ENCODE assay signal across 9 cellular contexts in the genomic region with DNA sequence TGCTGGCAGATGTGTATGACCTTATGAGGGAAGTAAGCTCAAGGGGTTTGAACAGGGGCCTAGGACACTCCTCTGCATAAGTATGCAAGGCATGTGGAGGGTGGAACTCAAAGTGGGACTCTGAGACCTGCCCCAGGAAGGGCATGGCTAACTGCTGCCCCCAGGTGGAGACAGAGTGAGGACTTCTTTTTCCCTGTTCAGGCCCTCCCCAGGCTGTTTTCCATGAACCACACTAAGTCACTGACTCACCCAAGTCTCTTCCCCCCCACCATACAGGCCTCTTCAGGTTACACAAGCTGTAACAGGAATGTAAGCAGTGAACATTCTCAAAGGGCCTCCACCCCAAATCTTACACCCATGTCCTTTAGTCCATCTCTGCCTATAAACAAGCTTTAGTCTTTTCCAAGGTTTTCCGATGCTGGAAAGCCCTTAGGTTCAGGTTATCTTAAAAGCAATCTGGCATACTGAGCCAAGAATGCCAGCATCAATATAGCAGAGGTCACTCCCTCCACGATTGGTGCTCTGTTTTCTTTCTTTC. TPM values are rescaled to one million over a fixed set of nuclear protein-coding genes. Genes with fewer than 3 reads are reported as not detected.
A peak's percentile ranks its signal among the peaks of the same experiment; 100 is the strongest.
DNase-seq lines count a peak whose midpoint lies in the region; ATAC-seq and TF ChIP-seq lines count a peak whose summit lies in the region.
"Had no signal": no experiment of that assay in that cellular context is flagged by ENCODE, and none has a peak within 500 bp of the region (broad histone marks: within the 10 kb centered on the region; RNA-seq: fewer than 3 reads in every experiment).

No MANE protein-coding gene starts in this region.

- peaks cover 13 to 26% (median 16%) of the 10 kb centered on the region in 3 donors for H3K36me3 Mint-ChIP-seq in immature natural killer cell

- no peak for ATAC-seq in DND-41 (ENCODE audit: insufficient read depth, low read depth)
- no peak for ATAC-seq in HG03025 (IDR thresholded peaks at IDR 0.05; ENCODE audit: low FRiP score, unreplicated experiment)
- ATAC-seq in HG03108 (IDR thresholded peaks at IDR 0.05; ENCODE audit: unreplicated experiment) = no peak

- H3K4me2 ChIP-seq in DND-41 (ENCODE audit: insufficient read depth, low read length) = no peak overlapping the region

- in situ Hi-C loops in brain microvascular endothelial cell (cut with HindIII; ENCODE audit: low pct_ligation_motif_present, low sequenced_read_pairs) = loop anchor here (25.0 kb wide), 1 partner anchor 173 kb away; no protein-coding TSS in a partner anchor

- no peak overlapping the region; the same call in 1 of the 2 replicates for H3K27ac ChIP-seq in DND-41 (ENCODE audit: low read length)
- peak overlapping the region; percentile 21 for H3K27ac ChIP-seq in brain microvascular endothelial cell

- no peaks in the 10 kb centered on the region for H3K27me3 ChIP-seq in DND-41 (ENCODE audit: insufficient read depth, low read length, poor library complexity)
- H3K27me3 ChIP-seq in brain microvascular endothelial cell (replicated peaks) = no peaks in the 10 kb centered on the region

- no peak overlapping the region; the same call in 1 of the 2 replicates for H3K9ac ChIP-seq in DND-41 (ENCODE audit: low read depth, low read length)

- H3K4me1 Mint-ChIP-seq in immature natural killer cell = peaks cover 55 to 67% of the 10 kb centered on the region in 2 donors

- H3K27ac Mint-ChIP-seq in immature natural killer cell = peak overlapping the region in 4 of 6 donors; percentile 47 to 87 (median 68)

- DNase-seq in DND-41 = peak; percentile 71
- peak; percentile 51 for DNase-seq in KG1 (lab: John Stamatoyannopoulos, UW)
- DNase-seq in T-helper 9 cell = peak; percentile 78
- peak; percentile 96 for DNase-seq in brain microvascular endothelial cell
- DNase-seq in immature natural killer cell = peak; percentile 68 to 75 (median 71)
- peak; percentile 63 for DNase-seq in stimulated activated CD4-positive, alpha-beta T cell treated with anti-CD3 and anti-CD28 coated beads, Interleukin-12 subunit alpha, Interleukin-12 subunit beta, amount 100 ng/mL, for 4 hours

- H3K4me1 ChIP-seq in DND-41 (ENCODE audit: insufficient read depth, low read length) = peaks cover 67% of the 10 kb centered on the region

- no peaks in the 10 kb centered on the region for H3K9me3 Mint-ChIP-seq in immature natural killer cell
- H3K9me3 Mint-ChIP-seq: central memory CD8-positive, alpha-beta T cell had no signal

- peaks cover 29% of the 10 kb centered on the region for H3K79me2 ChIP-seq in DND-41 (ENCODE audit: insufficient read depth, low read length)

- TF ChIP-seq CTCF in DND-41 (IDR thresholded peaks at IDR 0.05; ENCODE audit: borderline replicate concordance, extremely low read depth, low read length, poor library complexity, severe bottlenecking) (peak; percentile 72), brain microvascular endothelial cell (IDR thresholded peaks at IDR 0.05; ENCODE audit: low read depth, low read length, missing control alignments) (peak; percentile 93)

- no peak overlapping the region for H2AFZ ChIP-seq in DND-41 (ENCODE audit: low read depth, low read length)

- no peak overlapping the region for H3K4me3 Mint-ChIP-seq in immature natural killer cell

- H3K27me3 Mint-ChIP-seq in immature natural killer cell (ENCODE audit: low read depth in 3 of 3) = peaks cover 11 to 20% (median 16%) of the 10 kb centered on the region in 3 donors
- H3K27me3 Mint-ChIP-seq: central memory CD8-positive, alpha-beta T cell had no signal

- H3K9me3 ChIP-seq in DND-41 (ENCODE audit: insufficient read depth, low read length, severe bottlenecking) = no peaks in the 10 kb centered on the region

- H3K4me3 ChIP-seq in DND-41 (ENCODE audit: low read depth in 1 of 2, low read length in 2 of 2) = no peak overlapping the region
- no peak overlapping the region for H3K4me3 ChIP-seq in brain microvascular endothelial cell (ENCODE audit: low read depth, low read length)

- H3K36me3 ChIP-seq in DND-41 (ENCODE audit: insufficient read depth, low read length) = peaks cover 76% of the 10 kb centered on the region
- H3K36me3 ChIP-seq in brain microvascular endothelial cell (replicated peaks) = peaks cover 70% of the 10 kb centered on the region

- peaks cover 46% of the 10 kb centered on the region for H4K20me1 ChIP-seq in DND-41 (ENCODE audit: insufficient read depth, low read length)

RNA-seq across cellular contexts. Expression of gene EEF1G, which starts 13.1 kb away (rescaled TPM):
- polyA plus RNA-seq in immature natural killer cell = 100 to 1,000 TPM; 628 to 849 (median 821) TPM

RNA-seq across cellular contexts. Expression of gene AHNAK, which starts 14.0 kb away (rescaled TPM):
- 100 to 1,000 TPM in 1 of 3 donors, 10 to 100 TPM in 2; 45.0 to 217 (median 57.2) TPM for polyA plus RNA-seq in immature natural killer cell

RNA-seq across cellular contexts. Expression of gene TUT1, which starts 30.7 kb away (rescaled TPM):
- 10 to 100 TPM in 2 of 3 donors, 1 to 10 TPM in 1; 7.3 to 16.2 (median 12.5) TPM for polyA plus RNA-seq in immature natural killer cell

RNA-seq across cellular contexts. Expression of gene MTA2, which starts 41.0 kb away (rescaled TPM):
- 10 to 100 TPM in 2 of 3 donors, 1 to 10 TPM in 1; 9.7 to 48.4 (median 22.4) TPM for polyA plus RNA-seq in immature natural killer cell

RNA-seq across cellular contexts. Expression of gene EML3, which starts 51.9 kb away (rescaled TPM):
- polyA plus RNA-seq in immature natural killer cell = 10 to 100 TPM; 15.9 to 25.8 (median 17.9) TPM
